Comparison of ENCODE assay signal across 8 cellular contexts in the genomic region with DNA sequence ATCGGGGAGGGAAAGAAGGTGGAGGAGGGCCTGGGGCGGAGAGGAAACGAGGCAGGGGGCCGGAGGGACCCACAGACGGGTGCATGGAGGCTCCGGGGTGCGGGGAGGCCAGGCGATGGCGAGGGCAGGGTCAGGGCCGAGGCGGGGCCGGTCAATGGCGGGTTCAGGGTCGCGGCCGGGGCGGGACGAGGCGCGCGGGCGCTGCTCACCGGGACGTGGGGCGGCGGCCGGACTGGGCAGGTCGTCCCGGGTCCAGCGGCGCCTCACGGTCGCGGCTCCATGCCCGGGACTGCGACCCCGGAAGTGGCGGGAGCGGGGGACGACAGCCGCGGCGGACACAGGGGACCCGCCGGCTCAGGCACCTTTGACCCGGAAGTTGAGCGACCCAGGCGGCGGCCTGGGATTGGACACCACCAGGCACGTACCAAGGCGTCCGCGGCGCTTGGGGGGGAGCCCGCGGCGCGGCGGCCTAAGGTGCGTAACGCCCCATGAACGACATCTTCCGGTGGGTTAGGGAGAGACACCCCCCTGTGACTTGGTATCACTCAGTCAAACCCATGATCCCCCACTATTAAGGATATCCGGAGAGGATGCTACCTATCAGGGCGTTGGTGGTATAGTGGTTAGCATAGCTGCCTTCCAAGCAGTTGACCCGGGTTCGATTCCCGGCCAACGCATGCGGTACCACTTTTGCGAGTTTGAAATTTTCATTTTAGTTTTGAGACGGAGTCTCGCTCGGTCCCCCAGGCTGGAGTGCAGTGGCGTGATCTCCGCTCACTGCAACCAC. TPM values are rescaled to one million over a fixed set of nuclear protein-coding genes. Genes with fewer than 3 reads are reported as not detected.
A peak's percentile ranks its signal among the peaks of the same experiment; 100 is the strongest.
DNase-seq lines count a peak whose midpoint lies in the region; ATAC-seq, FAIRE-seq and TF ChIP-seq lines count a peak whose summit lies in the region.

TSS of gene DPP9 (minus strand) at position 378 of the 787 bp plus-strand sequence. CDS start 3,936 bp downstream, outside the sequence.

- ATAC-seq in HG03457 (IDR thresholded peaks at IDR 0.05; ENCODE audit: unreplicated experiment): peak; percentile 76

- peaks cover 25% of the 10 kb centered on the region for H3K36me3 ChIP-seq in BE2C

- no peaks in the 10 kb centered on the region for H3K9me3 ChIP-seq in BE2C

- no peaks in the 10 kb centered on the region for H3K27me3 ChIP-seq in BE2C

- peak within 1 kb of the TSS; percentile 83 for H3K27ac ChIP-seq in cingulate gyrus (ENCODE audit: low read depth, low read length)

- 0 out of 2 replicates have a peak, but pooled peaks cover 2% of the 10 kb centered on the region for H3K4me1 ChIP-seq in BE2C

- TF ChIP-seq CTCF in BE2C (IDR thresholded peaks at IDR 0.05; ENCODE audit: low read depth, low read length): 0 out of 2 replicates have a peak, but pooled peaks have one; percentile 7

- H3K4me3 ChIP-seq in BE2C (ENCODE audit: low read depth, low read length): peak within 1 kb of the TSS; percentile 98

- DNase-seq in BE2C (peak; percentile 98), GM19239 (ENCODE audit: insufficient read length, low spot score) (peak; percentile 100), NCI-H524 treated with DMSO at 0.1 percent for 48 hours (lab: John Stamatoyannopoulos, UW) (peak; percentile 97), kidney glomerular epithelial cell (lab: John Stamatoyannopoulos, UW) (peak; percentile 97)
- DNase-seq in activated CD4-positive, alpha-beta T cell treated with anti-CD3 and anti-CD28 coated beads for 4 hours: peak; percentile 96 to 97
- DNase-seq in stimulated activated CD4-positive, alpha-beta T cell treated with anti-CD3 and anti-CD28 coated beads, Interleukin-1b, Interleukin-23, amount 100 ng/mL, for 1 hour (ENCODE audit: low read depth in 2 of 2): peak; percentile 92 to 94

- FAIRE-seq in GM19239 (lab: Jason Lieb, UNC): peak; percentile 94

RNA-seq across cellular contexts. Expression of gene DPP9, which starts in this region (rescaled TPM):
- 108 TPM for polyA plus RNA-seq in BE2C (2012; ENCODE audit: insufficient read depth, insufficient read length, low read depth)

Comparison
In these comparisons a context has a peak if more than half of its experiments do, and no peak if none do; other contexts are left out.
1. Peak in every context shown above with its lines: DNase-seq, ATAC-seq, H3K4me3 ChIP-seq and H3K27ac ChIP-seq.